ENCODE assay signal across 1 cellular context in genomic region chr13:24899601-24900000, GRCh38.
TF ChIP-seq lines count a peak whose summit lies in the region.

No MANE protein-coding gene starts in this region.

TF ChIP-seq in WTC11, 78 proteins besides CTCF, POLR2A, EP300 and RAD21 (continued from another document):
- TF ChIP-seq USF2 (CRISPR knock-in tag; IDR thresholded peaks at IDR 0.05): no peak
- no peak for TF ChIP-seq FOXJ3 (CRISPR knock-in tag; IDR thresholded peaks at IDR 0.05; ENCODE audit: borderline replicate concordance)
